In the genomic region with DNA sequence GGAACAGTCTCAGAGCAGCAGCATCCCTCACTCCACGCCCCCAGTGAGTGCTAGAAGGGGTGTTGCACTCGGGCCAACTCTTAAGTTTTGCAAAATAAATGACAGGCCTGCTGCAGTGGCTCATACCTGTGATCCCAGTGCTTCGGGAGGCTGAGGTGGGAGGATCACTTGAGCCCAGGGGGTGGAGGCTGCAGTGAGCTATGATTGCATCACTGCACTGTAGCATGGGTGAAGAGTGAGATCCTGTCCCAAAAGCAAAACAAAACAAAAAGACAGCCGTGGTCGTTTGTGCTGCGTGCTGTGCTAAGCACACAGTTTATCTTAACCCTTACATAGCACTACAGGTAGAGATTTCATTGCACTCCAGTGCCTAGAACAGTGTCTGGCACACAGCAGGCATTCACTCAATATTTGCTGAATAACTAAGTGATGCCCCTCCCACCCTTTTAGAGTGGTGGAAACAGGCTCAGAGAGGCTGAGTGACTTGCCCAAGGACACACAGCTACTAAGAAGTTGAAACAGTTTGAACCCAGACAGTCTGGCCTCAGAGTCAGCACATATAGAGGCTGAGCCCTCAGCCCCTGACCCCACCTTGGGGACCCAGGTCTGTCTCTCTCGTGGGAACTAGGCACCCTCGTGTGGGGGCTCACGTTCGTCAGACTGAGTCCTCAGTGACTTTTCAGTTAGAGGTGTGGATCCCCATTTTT, we compare ENCODE assay signal across 18 cellular contexts. TPM values are rescaled to one million over a fixed set of nuclear protein-coding genes. Genes with fewer than 3 reads are reported as not detected.
DNase-seq lines count a peak whose midpoint lies in the region; ATAC-seq and TF ChIP-seq lines count a peak whose summit lies in the region.
"Had no signal": no experiment of that assay in that cellular context is flagged by ENCODE, and none has a peak within 500 bp of the region (broad histone marks: within the 10 kb centered on the region; RNA-seq: fewer than 3 reads in every experiment).

No MANE protein-coding gene starts in this region.

- CTCF ChIA-PET in WTC11 (lab: Charles Lee): interaction anchor here (1.4 to 2.0 kb wide), 4 partner anchors 46 to 59 kb away, joined by 4 to 11 read pairs (median 5); no protein-coding TSS in a partner anchor
- CTCF ChIA-PET in activated CD4-positive, alpha-beta T cell treated with anti-CD3 and anti-CD28 coated beads, Interleukin-2, amount 10 ng/mL, durations not matched to agents 7 days and 5 days (lab: Charles Lee): no interaction called here

- H3K27me3 Mint-ChIP-seq in activated T-cell treated with anti-CD3 and anti-CD28 coated beads, Interleukin-2, amount 50 U/mL, for 72 hours (ENCODE audit: low read depth): peaks cover 83% of the 10 kb centered on the region
- H3K27me3 Mint-ChIP-seq in activated T-cell treated with anti-CD3 and anti-CD28 coated beads, Interleukin-2, amount 50 U/mL, for 4 hours (ENCODE audit: low read depth): peaks cover 79% of the 10 kb centered on the region
- peaks cover 52% of the 10 kb centered on the region for H3K27me3 Mint-ChIP-seq in WTC11 (ENCODE audit: low read depth)
- peaks cover 84% of the 10 kb centered on the region for H3K27me3 Mint-ChIP-seq in neural crest cell (ENCODE audit: low read depth)
- H3K27me3 Mint-ChIP-seq in activated CD4-positive, alpha-beta T cell treated with anti-CD3 and anti-CD28 coated beads, Interleukin-2, amount 10 ng/mL, durations not matched to agents 7 days and 5 days: peaks cover 56% of the 10 kb centered on the region

- POLR2A ChIA-PET in WTC11 (lab: Charles Lee): no interaction called here
- POLR2A ChIA-PET in activated CD4-positive, alpha-beta T cell treated with anti-CD3 and anti-CD28 coated beads, Interleukin-2, amount 10 ng/mL, durations not matched to agents 7 days and 5 days (lab: Charles Lee): no interaction called here

- H3K36me3 Mint-ChIP-seq in activated T-cell treated with anti-CD3 and anti-CD28 coated beads, Interleukin-2, amount 50 U/mL, for 72 hours (ENCODE audit: insufficient read depth in 2 of 2): peaks cover 2% of the 10 kb centered on the region in 2 donors
- peaks cover 1% of the 10 kb centered on the region for H3K36me3 Mint-ChIP-seq in activated T-cell treated with anti-CD3 and anti-CD28 coated beads, Interleukin-2, amount 50 U/mL, for 4 hours (ENCODE audit: insufficient read depth)
- peaks cover 24% of the 10 kb centered on the region for H3K36me3 Mint-ChIP-seq in WTC11
- H3K36me3 Mint-ChIP-seq in neural crest cell (ENCODE audit: low read depth): no peaks in the 10 kb centered on the region
- peaks cover 2% of the 10 kb centered on the region for H3K36me3 Mint-ChIP-seq in activated CD4-positive, alpha-beta T cell treated with anti-CD3 and anti-CD28 coated beads, Interleukin-2, amount 10 ng/mL, durations not matched to agents 7 days and 5 days (ENCODE audit: low read depth)

- no peak for DNase-seq in activated T-cell treated with anti-CD3 and anti-CD28 coated beads, Interleukin-2, amount 50 U/mL, for 72 hours
- no peak for DNase-seq in activated T-cell treated with anti-CD3 and anti-CD28 coated beads, Interleukin-2, amount 50 U/mL, for 4 hours
- DNase-seq in WTC11 (ENCODE audit: low spot score) (no peak), neural crest cell (ENCODE audit: low read depth, low spot score) (no peak)
- DNase-seq in activated CD4-positive, alpha-beta T cell treated with anti-CD3 and anti-CD28 coated beads, Interleukin-2, amount 10 ng/mL, durations not matched to agents 7 days and 5 days: no peak
- DNase-seq: BE2C; DMS79 treated with DMSO at 0.1 percent for 48 hours; MG63; NCI-H1092; NCI-H1436; NCI-H345; NCI-H524; NCI-H774; NK-92 treated with Interleukin-12 subunit alpha and Interleukin-12 subunit beta, amount 100 ng/mL, for 24 hours; SHP77 treated with DMSO at 0.1 percent for 48 hours had no signal

- no peak overlapping the region for H3K27ac Mint-ChIP-seq in activated T-cell treated with anti-CD3 and anti-CD28 coated beads, Interleukin-2, amount 50 U/mL, for 72 hours
- H3K27ac Mint-ChIP-seq in WTC11: no peak overlapping the region
- H3K27ac Mint-ChIP-seq in neural crest cell (ENCODE audit: unreplicated experiment): no peak overlapping the region
- no peak overlapping the region for H3K27ac Mint-ChIP-seq in activated CD4-positive, alpha-beta T cell treated with anti-CD3 and anti-CD28 coated beads, Interleukin-2, amount 10 ng/mL, durations not matched to agents 7 days and 5 days

- no peak for TF ChIP-seq CTCF in WTC11 (IDR thresholded peaks at IDR 0.05)
- no peak for TF ChIP-seq CTCF in neural crest cell (conservative IDR thresholded peaks at IDR 0.05)

- peaks cover 17% of the 10 kb centered on the region for H3K4me1 Mint-ChIP-seq in activated T-cell treated with anti-CD3 and anti-CD28 coated beads, Interleukin-2, amount 50 U/mL, for 72 hours (ENCODE audit: low read depth)
- H3K4me1 Mint-ChIP-seq in activated T-cell treated with anti-CD3 and anti-CD28 coated beads, Interleukin-2, amount 50 U/mL, for 4 hours (ENCODE audit: low read depth): peaks cover 6% of the 10 kb centered on the region
- peaks cover 22% of the 10 kb centered on the region for H3K4me1 Mint-ChIP-seq in WTC11
- H3K4me1 Mint-ChIP-seq in neural crest cell: peaks cover 20% of the 10 kb centered on the region
- peaks cover 7% of the 10 kb centered on the region for H3K4me1 Mint-ChIP-seq in activated CD4-positive, alpha-beta T cell treated with anti-CD3 and anti-CD28 coated beads, Interleukin-2, amount 10 ng/mL, durations not matched to agents 7 days and 5 days

- peak; percentile 10 to 12 for ATAC-seq in activated T-cell treated with anti-CD3 and anti-CD28 coated beads, Interleukin-2, amount 50 U/mL, for 72 hours (replicated peaks in 1 of 2)
- ATAC-seq in activated T-cell treated with anti-CD3 and anti-CD28 coated beads, Interleukin-2, amount 50 U/mL, for 4 hours: no peak
- no peak for ATAC-seq in WTC11
- ATAC-seq in GM21723 (IDR thresholded peaks at IDR 0.05; ENCODE audit: unreplicated experiment): no peak
- ATAC-seq in HG02759 (IDR thresholded peaks at IDR 0.05; ENCODE audit: unreplicated experiment): no peak

- H3K9me3 Mint-ChIP-seq in activated T-cell treated with anti-CD3 and anti-CD28 coated beads, Interleukin-2, amount 50 U/mL, for 72 hours: no peaks in the 10 kb centered on the region
- no peaks in the 10 kb centered on the region for H3K9me3 Mint-ChIP-seq in activated T-cell treated with anti-CD3 and anti-CD28 coated beads, Interleukin-2, amount 50 U/mL, for 4 hours
- H3K9me3 Mint-ChIP-seq in WTC11 (peaks cover 13% of the 10 kb centered on the region), neural crest cell (no peaks in the 10 kb centered on the region)
- H3K9me3 Mint-ChIP-seq in activated CD4-positive, alpha-beta T cell treated with anti-CD3 and anti-CD28 coated beads, Interleukin-2, amount 10 ng/mL, durations not matched to agents 7 days and 5 days: no peaks in the 10 kb centered on the region

- no peak overlapping the region for H3K4me3 Mint-ChIP-seq in activated T-cell treated with anti-CD3 and anti-CD28 coated beads, Interleukin-2, amount 50 U/mL, for 72 hours
- H3K4me3 Mint-ChIP-seq in activated T-cell treated with anti-CD3 and anti-CD28 coated beads, Interleukin-2, amount 50 U/mL, for 4 hours: no peak overlapping the region
- H3K4me3 Mint-ChIP-seq in WTC11 (peak overlapping the region; percentile 82), neural crest cell (peak overlapping the region; percentile 49)
- H3K4me3 Mint-ChIP-seq in activated CD4-positive, alpha-beta T cell treated with anti-CD3 and anti-CD28 coated beads, Interleukin-2, amount 10 ng/mL, durations not matched to agents 7 days and 5 days: no peak overlapping the region

TF ChIP-seq in WTC11, 78 proteins besides CTCF, POLR2A, EP300 and RAD21:
- TF ChIP-seq ZNF138 (CRISPR knock-in tag; conservative IDR thresholded peaks at IDR 0.05) (0 out of 2 replicates have a peak, but pooled peaks have one; percentile 17), FOXJ3 (CRISPR knock-in tag; IDR thresholded peaks at IDR 0.05; ENCODE audit: borderline replicate concordance) (no peak), NFYB (CRISPR knock-in tag; conservative IDR thresholded peaks at IDR 0.05; ENCODE audit: low read depth) (no peak), KAT7 (CRISPR knock-in tag; IDR thresholded peaks at IDR 0.05; ENCODE audit: borderline replicate concordance) (no peak), EMX1 (CRISPR knock-in tag; IDR thresholded peaks at IDR 0.05) (peak; percentile 79; the same call in 1 of the 2 replicates)
- TF ChIP-seq, protein P1, sequence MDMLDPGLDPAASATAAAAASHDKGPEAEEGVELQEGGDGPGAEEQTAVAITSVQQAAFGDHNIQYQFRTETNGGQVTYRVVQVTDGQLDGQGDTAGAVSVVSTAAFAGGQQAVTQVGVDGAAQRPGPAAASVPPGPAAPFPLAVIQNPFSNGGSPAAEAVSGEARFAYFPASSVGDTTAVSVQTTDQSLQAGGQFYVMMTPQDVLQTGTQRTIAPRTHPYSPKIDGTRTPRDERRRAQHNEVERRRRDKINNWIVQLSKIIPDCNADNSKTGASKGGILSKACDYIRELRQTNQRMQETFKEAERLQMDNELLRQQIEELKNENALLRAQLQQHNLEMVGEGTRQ (CRISPR knock-in tag; IDR thresholded peaks at IDR 0.05): no peak
- TF ChIP-seq, protein P2, sequence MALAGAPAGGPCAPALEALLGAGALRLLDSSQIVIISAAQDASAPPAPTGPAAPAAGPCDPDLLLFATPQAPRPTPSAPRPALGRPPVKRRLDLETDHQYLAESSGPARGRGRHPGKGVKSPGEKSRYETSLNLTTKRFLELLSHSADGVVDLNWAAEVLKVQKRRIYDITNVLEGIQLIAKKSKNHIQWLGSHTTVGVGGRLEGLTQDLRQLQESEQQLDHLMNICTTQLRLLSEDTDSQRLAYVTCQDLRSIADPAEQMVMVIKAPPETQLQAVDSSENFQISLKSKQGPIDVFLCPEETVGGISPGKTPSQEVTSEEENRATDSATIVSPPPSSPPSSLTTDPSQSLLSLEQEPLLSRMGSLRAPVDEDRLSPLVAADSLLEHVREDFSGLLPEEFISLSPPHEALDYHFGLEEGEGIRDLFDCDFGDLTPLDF (CRISPR knock-in tag; IDR thresholded peaks at IDR 0.05): no peak

RNA-seq across cellular contexts. Expression of a gene that starts 18.3 kb away (rescaled TPM):
- total RNA-seq in activated T-cell treated with anti-CD3 and anti-CD28 coated beads, Interleukin-2, amount 50 U/mL, for 72 hours: 1 to 10 TPM; 5.2 to 8.3 TPM
- 1 to 10 TPM; 4.1 to 5.6 (median 4.6) TPM for total RNA-seq in activated T-cell treated with anti-CD3 and anti-CD28 coated beads, Interleukin-2, amount 50 U/mL, for 4 hours
- total RNA-seq in WTC11 (2021) (8.5 to 10.1 TPM (median 10.0 TPM) in 3 replicates), neural crest cell (4.0 and 4.2 TPM in 2 replicates)
- total RNA-seq in activated CD4-positive, alpha-beta T cell treated with anti-CD3 and anti-CD28 coated beads, Interleukin-2, amount 10 ng/mL, durations not matched to agents 7 days and 5 days: 1 to 10 TPM; 3.4 to 4.1 TPM
- total RNA-seq: LHCN-M2 had no signal

RNA-seq across cellular contexts. Expression of a gene that starts 54.5 kb away (rescaled TPM):
- 10 to 100 TPM; 43.2 to 53.3 TPM for total RNA-seq in activated T-cell treated with anti-CD3 and anti-CD28 coated beads, Interleukin-2, amount 50 U/mL, for 72 hours
- total RNA-seq in activated T-cell treated with anti-CD3 and anti-CD28 coated beads, Interleukin-2, amount 50 U/mL, for 4 hours: 10 to 100 TPM in 2 of 3 donors, 1 to 10 TPM in 1; 9.1 to 21.1 (median 10.4) TPM
- total RNA-seq in WTC11 (2021) (2.4 to 3.1 TPM (median 2.7 TPM) in 3 replicates), neural crest cell (0.96 and 1.0 TPM in 2 replicates)
- 1 to 10 TPM; 1.7 to 1.9 TPM for total RNA-seq in activated CD4-positive, alpha-beta T cell treated with anti-CD3 and anti-CD28 coated beads, Interleukin-2, amount 10 ng/mL, durations not matched to agents 7 days and 5 days

Comparison
In these comparisons a context has a peak if more than half of its experiments do, and no peak if none do; other contexts are left out.
1. ATAC-seq: peak in activated T-cell treated with anti-CD3 and anti-CD28 coated beads, Interleukin-2, amount 50 U/mL, for 72 hours (2 of 2); none in activated T-cell treated with anti-CD3 and anti-CD28 coated beads, Interleukin-2, amount 50 U/mL, for 4 hours (0 of 2), WTC11 (single experiment), GM21723 (single experiment) and HG02759 (single experiment).
2. H3K4me3 Mint-ChIP-seq: peak in WTC11 (single experiment) and neural crest cell (single experiment); none in activated T-cell treated with anti-CD3 and anti-CD28 coated beads, Interleukin-2, amount 50 U/mL, for 72 hours (0 of 2), activated T-cell treated with anti-CD3 and anti-CD28 coated beads, Interleukin-2, amount 50 U/mL, for 4 hours (single experiment) and activated CD4-positive, alpha-beta T cell treated with anti-CD3 and anti-CD28 coated beads, Interleukin-2, amount 10 ng/mL, durations not matched to agents 7 days and 5 days (single experiment).